8 cellular contexts compared by ENCODE assay signal in genomic region chr3:19947549-19948071, GRCh38. TPM values are rescaled to one million over a fixed set of nuclear protein-coding genes. Genes with fewer than 3 reads are reported as not detected.
DNase-seq lines count a peak whose midpoint lies in the region; ATAC-seq lines count a peak whose summit lies in the region.

No MANE protein-coding gene starts in this region.

- peaks cover 14% of the 10 kb centered on the region for H3K36me3 ChIP-seq in effector memory CD4-positive, alpha-beta T cell (ENCODE audit: control insufficient read depth, insufficient read depth, low read length)
- H3K36me3 ChIP-seq in mesendoderm (ENCODE audit: control insufficient read depth, insufficient read depth, low read length): peaks cover 3% of the 10 kb centered on the region

- DNase-seq in NCI-H510A (lab: John Stamatoyannopoulos, UW) (peak; percentile 19), mesendoderm (peak; percentile 78), NCI-H128 (lab: John Stamatoyannopoulos, UW; ENCODE audit: unreplicated experiment) (no peak)
- peak; percentile 83 for DNase-seq in activated CD8-positive, alpha-beta memory T cell treated with anti-CD3 and anti-CD28 coated beads for 24 hours
- peak; percentile 25 to 42 (median 41) for DNase-seq in effector memory CD4-positive, alpha-beta T cell
- DNase-seq in stimulated activated CD8-positive, alpha-beta memory T cell treated with anti-CD3 and anti-CD28 coated beads, Interleukin-4, amount 100 ng/mL, for 48 hours: peak; percentile 66

- H3K56ac ChIP-seq in mesendoderm (ENCODE audit: low read length): peak overlapping the region; percentile 89

- no peak overlapping the region for H3K23ac ChIP-seq in mesendoderm (ENCODE audit: low read length)

- peak overlapping the region; percentile 47 for H3K18ac ChIP-seq in mesendoderm (ENCODE audit: low read length)

- H3K9ac ChIP-seq in mesendoderm (ENCODE audit: low read length): peak overlapping the region; percentile 88

- no peaks in the 10 kb centered on the region for H3K9me3 ChIP-seq in effector memory CD4-positive, alpha-beta T cell (ENCODE audit: control insufficient read depth, low read length)

- no peak overlapping the region for H2BK120ac ChIP-seq in mesendoderm (ENCODE audit: low read depth, low read length)

- H3K27me3 ChIP-seq in effector memory CD4-positive, alpha-beta T cell (replicated peaks; ENCODE audit: control insufficient read depth, insufficient read depth, low read length, poor library complexity, severe bottlenecking): no peaks in the 10 kb centered on the region
- no peaks in the 10 kb centered on the region for H3K27me3 ChIP-seq in mesendoderm (ENCODE audit: insufficient read depth, low read length, poor library complexity)

- peak overlapping the region; percentile 94 for H3K4me3 ChIP-seq in effector memory CD4-positive, alpha-beta T cell (ENCODE audit: insufficient read depth, low read depth, low read length, poor library complexity, severe bottlenecking)
- H3K4me3 ChIP-seq in mesendoderm (ENCODE audit: low read length): peak overlapping the region; percentile 95

- H3K79me1 ChIP-seq in mesendoderm (ENCODE audit: low read length): peaks cover 1% of the 10 kb centered on the region

- no peak overlapping the region for H2BK15ac ChIP-seq in mesendoderm (replicated peaks; ENCODE audit: low read depth)

- H3K4me2 ChIP-seq in mesendoderm (ENCODE audit: low read length): peak overlapping the region; percentile 88

- no peak overlapping the region for H4K8ac ChIP-seq in mesendoderm (ENCODE audit: low read depth, low read length)

- no peak overlapping the region for H2AK5ac ChIP-seq in mesendoderm (ENCODE audit: low read length)

- peak overlapping the region; percentile 64 for H2BK5ac ChIP-seq in mesendoderm (ENCODE audit: low read length)

- no peak overlapping the region for H4K5ac ChIP-seq in mesendoderm (ENCODE audit: low read length)

- H3K27ac ChIP-seq in effector memory CD4-positive, alpha-beta T cell (ENCODE audit: insufficient read depth, low read length, poor library complexity, severe bottlenecking): peak overlapping the region; percentile 95
- peak overlapping the region; percentile 88 for H3K27ac ChIP-seq in mesendoderm (ENCODE audit: low read depth, low read length)

- peaks cover 35% of the 10 kb centered on the region for H3K79me2 ChIP-seq in mesendoderm (ENCODE audit: control insufficient read depth, insufficient read depth, low read length)

- ATAC-seq in GM18867 (IDR thresholded peaks at IDR 0.05; ENCODE audit: unreplicated experiment) (peak; percentile 22), HG02885 (IDR thresholded peaks at IDR 0.05; ENCODE audit: poor library complexity, unreplicated experiment) (peak; percentile 24)

- H3K4ac ChIP-seq in mesendoderm (ENCODE audit: low read depth, low read length): no peak overlapping the region

- peaks cover 20% of the 10 kb centered on the region for H3K4me1 ChIP-seq in effector memory CD4-positive, alpha-beta T cell (ENCODE audit: control insufficient read depth, insufficient read depth, low read length, poor library complexity, severe bottlenecking)
- no peaks in the 10 kb centered on the region for H3K4me1 ChIP-seq in mesendoderm (ENCODE audit: control insufficient read depth, low read depth, low read length)

- WGBS in mesendoderm (ENCODE audit: extremely low coverage, insufficient coverage, low lambda C conversion rate): no CpG with 5 or more reads among the region's 27 CpGs

RNA-seq across cellular contexts. Expression of gene RAB5A, which starts 0.7 kb away (rescaled TPM):
- 55.2 TPM for polyA plus RNA-seq in mesendoderm (2013, experiment 1 of 2)
- 57.7 TPM for polyA plus RNA-seq in mesendoderm (2013, experiment 2 of 2)

RNA-seq across cellular contexts. Expression of gene EFHB, which starts 13.6 kb away (rescaled TPM):
- polyA plus RNA-seq in mesendoderm (2013, experiment 1 of 2): 0.35 TPM
- polyA plus RNA-seq in mesendoderm (2013, experiment 2 of 2): 0.41 TPM
